ENCODE assay signal across 36 cellular contexts in the genomic region with DNA sequence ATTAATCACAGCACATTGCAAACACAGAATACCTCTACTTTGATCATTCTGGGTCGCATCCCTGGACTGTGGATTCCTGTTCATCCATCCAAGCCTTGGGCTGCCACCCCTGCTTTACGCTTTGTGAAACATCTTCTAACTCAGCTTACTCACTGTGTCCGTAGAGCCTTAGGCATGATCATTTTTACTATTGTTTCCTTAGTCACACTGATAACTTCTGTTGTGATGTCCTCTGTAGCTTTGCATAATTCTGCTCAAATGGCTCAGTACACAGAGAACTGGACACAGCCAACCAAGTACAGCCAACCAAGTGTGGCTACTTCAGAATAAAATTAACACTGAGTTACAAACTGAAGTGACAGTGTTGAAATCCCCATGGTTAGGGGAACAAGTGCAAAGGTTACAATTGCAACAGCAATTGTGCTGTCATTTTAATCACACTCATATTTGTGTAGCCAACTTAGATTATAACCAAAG. TPM values are rescaled to one million over a fixed set of nuclear protein-coding genes. Genes with fewer than 3 reads are reported as not detected.
A peak's percentile ranks its signal among the peaks of the same experiment; 100 is the strongest.
DNase-seq lines count a peak whose midpoint lies in the region; ATAC-seq, FAIRE-seq and TF ChIP-seq lines count a peak whose summit lies in the region.
"Had no signal": no experiment of that assay in that cellular context is flagged by ENCODE, and none has a peak within 500 bp of the region (broad histone marks: within the 10 kb centered on the region; RNA-seq: fewer than 3 reads in every experiment).

No MANE protein-coding gene starts in this region.

- no peak overlapping the region for H3K4me2 ChIP-seq in endothelial cell of umbilical vein (ENCODE audit: insufficient read depth, low read length)
- H3K4me2 ChIP-seq in HepG2 (ENCODE audit: low read depth, low read length) = peak overlapping the region; percentile 21
- H3K4me2 ChIP-seq in mesendoderm (ENCODE audit: low read length) = no peak overlapping the region

- DNase-seq in Caco-2 (no peak), MV-4-11 (lab: John Stamatoyannopoulos, UW) (peak; percentile 38), endothelial cell of umbilical vein (ENCODE audit: low read depth, low spot score) (no peak), HepG2 (ENCODE audit: low spot score) (peak; percentile 47), foreskin keratinocyte (no peak), NCI-H2107 (lab: John Stamatoyannopoulos, UW) (no peak), mesendoderm (no peak)
- DNase-seq: activated CD4-positive, alpha-beta T cell treated with anti-CD3 and anti-CD28 coated beads, Interleukin-2, amount 50 U/mL, for 4 hours; adrenal gland; DMS79 treated with DMSO at 0.1 percent for 48 hours; KBM-7; left cardiac atrium; NCI-H1417; NCI-H2081; NCI-H2227 treated with DMSO at 0.1 percent for 48 hours; NCI-H82; stimulated activated CD4-positive, alpha-beta T cell treated with anti-CD3 and anti-CD28 coated beads, Interleukin-2, amount 100 ng/mL, for 24 hours; stimulated activated CD8-positive, alpha-beta memory T cell treated with anti-CD3 and anti-CD28 coated beads, Interleukin-4, amount 100 ng/mL, for 48 hours; stimulated activated naive CD8-positive, alpha-beta T cell treated with anti-CD3 and anti-CD28 coated beads, Interleukin-15, amount 100 ng/mL, for 72 hours; T-helper 1 cell had no signal

- H3K27ac ChIP-seq in endothelial cell of umbilical vein (ENCODE audit: insufficient read depth, low read depth, low read length) (peak overlapping the region; percentile 7), HepG2 (ENCODE audit: extremely low read length, insufficient read depth, low read length) (no peak overlapping the region), foreskin keratinocyte (no peak overlapping the region), mesendoderm (ENCODE audit: low read depth, low read length) (no peak overlapping the region)
- H3K27ac ChIP-seq: adrenal gland, parathyroid adenoma, right atrium auricular region, SK-N-MC, thoracic aorta had no signal

- no peak overlapping the region for H2BK15ac ChIP-seq in mesendoderm (replicated peaks; ENCODE audit: low read depth)

- H3K4me3 Mint-ChIP-seq in Caco-2 (ENCODE audit: unreplicated experiment) = peak overlapping the region; percentile 35
- H3K4me3 Mint-ChIP-seq: activated naive CD4-positive, alpha-beta T cell treated with anti-CD3 and anti-CD28 coated beads, Interleukin-2, amount 10 ng/mL, durations not matched to agents 7 days and 5 days; brain; CD14-positive monocyte; dendritic cell treated with granulocyte-macrophage colony-stimulating factor and Interleukin-4, amounts not matched to agents 40 ng/mL and 50 ng/mL, for 4 days; memory B cell; neural crest cell; stimulated activated naive CD8-positive, alpha-beta T cell treated with anti-CD3 and anti-CD28 coated beads, Interleukin-15, amount 100 ng/mL, for 72 hours had no signal

- H3K9me3 Mint-ChIP-seq in Caco-2 (ENCODE audit: unreplicated experiment) = peaks cover 11% of the 10 kb centered on the region
- H3K9me3 Mint-ChIP-seq: brain; dendritic cell treated with granulocyte-macrophage colony-stimulating factor and Interleukin-4, amounts not matched to agents 40 ng/mL and 50 ng/mL, for 4 days; memory B cell; neural crest cell had no signal

- H2BK120ac ChIP-seq in mesendoderm (ENCODE audit: low read depth, low read length) = no peak overlapping the region

- H3K27me3 ChIP-seq in Caco-2 (replicated peaks; ENCODE audit: control insufficient read depth, insufficient read depth, low read length) (no peaks in the 10 kb centered on the region), endothelial cell of umbilical vein (ENCODE audit: control insufficient read depth in 2 of 2, insufficient read depth in 2 of 2, low read length in 2 of 2) (no peaks in the 10 kb centered on the region), HepG2 (ENCODE audit: control insufficient read depth in 1 of 2, insufficient read depth in 2 of 2, low read length in 2 of 2) (0 out of 5 replicates have a peak, but pooled peaks cover 0 to 14% of the 10 kb centered on the region in 2 experiments), foreskin keratinocyte (no peaks in the 10 kb centered on the region), mesendoderm (ENCODE audit: insufficient read depth, low read length, poor library complexity) (no peaks in the 10 kb centered on the region)
- H3K27me3 ChIP-seq: MG63, right atrium auricular region had no signal

- H2AFZ ChIP-seq in endothelial cell of umbilical vein (ENCODE audit: low read depth, low read length) (no peak overlapping the region), HepG2 (ENCODE audit: low read length) (no peak overlapping the region)
- H2AFZ ChIP-seq: parathyroid adenoma had no signal

- TF ChIP-seq RAD21 in HepG2 (CRISPR knock-in tag; IDR thresholded peaks at IDR 0.05) = no peak

- BruUV-seq in Caco-2 (replicated peaks; lab: Mats Ljungman, UMichigan) = no TSS peak
- BruUV-seq in endothelial cell of umbilical vein (replicated peaks; lab: Mats Ljungman, UMichigan) = no TSS peak
- BruUV-seq in HepG2 (replicated peaks; lab: Mats Ljungman, UMichigan) = no TSS peak

- WGBS in HepG2 (ENCODE audit: low lambda C conversion rate) = 6% methylated on average over 3 of the region's 3 CpGs
- WGBS in mesendoderm (ENCODE audit: extremely low coverage, insufficient coverage, low lambda C conversion rate) = no CpG with 5 or more reads among the region's 3 CpGs

- TF ChIP-seq CTCF in Caco-2 (IDR thresholded peaks at IDR 0.05; ENCODE audit: insufficient read depth in 1 of 2, low read depth in 1 of 2, low read length in 1 of 2, severe bottlenecking in 1 of 2, unreplicated experiment in 1 of 2) = no peak
- no peak for TF ChIP-seq CTCF in endothelial cell of umbilical vein (IDR thresholded peaks at IDR 0.05; ENCODE audit: extremely low read depth in 1 of 2, insufficient read depth in 1 of 2, low read depth in 1 of 2, low read length in 2 of 2)
- TF ChIP-seq CTCF in HepG2 (CRISPR knock-in tag; IDR thresholded peaks at IDR 0.05) = no peak
- TF ChIP-seq CTCF in foreskin keratinocyte (conservative IDR thresholded peaks at IDR 0.05) = no peak

- no peak overlapping the region for H2AK5ac ChIP-seq in mesendoderm (ENCODE audit: low read length)

- CTCF ChIA-PET in Caco-2 (lab: Charles Lee) (interaction anchor here (0.6 to 1.2 kb wide), 3 partner anchors 17 to 217 kb away, joined by 3 to 5 read pairs (median 4); no protein-coding TSS in a partner anchor), endothelial cell of umbilical vein (lab: Charles Lee) (interaction anchor here (2.0 kb wide), 1 partner anchor 24 kb away, joined by 7 read pairs; no protein-coding TSS in a partner anchor), HepG2 (lab: Yijun Ruan, JAX; ENCODE audit: low intra/inter-chr PET ratio, low total read pairs) (no interaction called here)

- H3K4me3 ChIP-seq in Caco-2 (ENCODE audit: low read depth, low read length) (no peak overlapping the region), endothelial cell of umbilical vein (replicated peaks in 1 of 3; ENCODE audit: insufficient read depth in 1 of 3, low read depth in 1 of 3, low read length in 3 of 3) (no peak overlapping the region), HepG2 (replicated peaks in 1 of 3; ENCODE audit: insufficient read depth in 1 of 3, low read depth in 2 of 3, low read length in 3 of 3) (no peak overlapping the region), mesendoderm (ENCODE audit: low read length) (no peak overlapping the region)
- H3K4me3 ChIP-seq: adrenal gland, MG63, right atrium auricular region, SK-N-MC, thoracic aorta had no signal

- H3K18ac ChIP-seq in mesendoderm (ENCODE audit: low read length) = no peak overlapping the region

- no peak overlapping the region for H2BK5ac ChIP-seq in mesendoderm (ENCODE audit: low read length)

- H3K36me3 ChIP-seq in Caco-2 (ENCODE audit: control insufficient read depth, insufficient read depth, low read length) (no peaks in the 10 kb centered on the region), endothelial cell of umbilical vein (ENCODE audit: control insufficient read depth in 2 of 2, extremely low read depth in 1 of 2, insufficient read depth in 2 of 2, low read length in 2 of 2) (no peaks in the 10 kb centered on the region), HepG2 (replicated peaks in 1 of 2; ENCODE audit: control insufficient read depth in 1 of 2, insufficient read depth in 2 of 2, low read length in 2 of 2) (no peaks in the 10 kb centered on the region), mesendoderm (ENCODE audit: control insufficient read depth, insufficient read depth, low read length) (no peaks in the 10 kb centered on the region)
- H3K36me3 ChIP-seq: adrenal gland, MG63, right atrium auricular region, thoracic aorta had no signal

- no peak for FAIRE-seq in endothelial cell of umbilical vein (lab: Jason Lieb, UNC)
- no peak for FAIRE-seq in HepG2 (lab: Jason Lieb, UNC)
- FAIRE-seq: A204.1, frontal cortex, HTR-8/SVneo, urothelium cell line had no signal

- peaks cover 10% of the 10 kb centered on the region for H3K36me3 Mint-ChIP-seq in Caco-2 (ENCODE audit: insufficient read depth, unreplicated experiment)
- H3K36me3 Mint-ChIP-seq: brain, CD14-positive monocyte, memory B cell had no signal

- dilution Hi-C loops in endothelial cell of umbilical vein (cut with MboI; ENCODE audit: extremely low pct_ligation_motif_present, low sequenced_read_pairs) = no loop called here

- H3K4me1 ChIP-seq in Caco-2 = peaks cover 39% of the 10 kb centered on the region
- H3K4me1 ChIP-seq in endothelial cell of umbilical vein (ENCODE audit: control insufficient read depth, extremely low read depth, insufficient read depth, low read length) = peaks cover 30% of the 10 kb centered on the region
- H3K4me1 ChIP-seq in HepG2 (ENCODE audit: insufficient read depth, low read length) = peaks cover 46% of the 10 kb centered on the region
- peaks cover 34% of the 10 kb centered on the region for H3K4me1 ChIP-seq in foreskin keratinocyte
- no peaks in the 10 kb centered on the region for H3K4me1 ChIP-seq in mesendoderm (ENCODE audit: control insufficient read depth, low read depth, low read length)
- H3K4me1 ChIP-seq: adrenal gland, parathyroid adenoma, right atrium auricular region had no signal

- H3K27ac Mint-ChIP-seq in Caco-2 (ENCODE audit: unreplicated experiment) = peak overlapping the region; percentile 90
- H3K27ac Mint-ChIP-seq: activated naive CD4-positive, alpha-beta T cell treated with anti-CD3 and anti-CD28 coated beads, Interleukin-2, amount 10 ng/mL, durations not matched to agents 7 days and 5 days; CD14-positive monocyte; dendritic cell treated with granulocyte-macrophage colony-stimulating factor and Interleukin-4, amounts not matched to agents 40 ng/mL and 50 ng/mL, for 4 days; memory B cell; stimulated activated naive CD8-positive, alpha-beta T cell treated with anti-CD3 and anti-CD28 coated beads, Interleukin-15, amount 100 ng/mL, for 72 hours had no signal

- H3K79me2 ChIP-seq in endothelial cell of umbilical vein (ENCODE audit: control insufficient read depth, insufficient read depth, low read length) = no peaks in the 10 kb centered on the region
- H3K79me2 ChIP-seq in HepG2 (ENCODE audit: insufficient read depth, low read length) = no peaks in the 10 kb centered on the region
- H3K79me2 ChIP-seq in mesendoderm (ENCODE audit: control insufficient read depth, insufficient read depth, low read length) = no peaks in the 10 kb centered on the region
- H3K79me2 ChIP-seq: parathyroid adenoma had no signal

- TF ChIP-seq EP300 in HepG2 (IDR thresholded peaks at IDR 0.05; ENCODE audit: low read depth in 2 of 2, low read length in 2 of 2) (no peak), HepG2 (CRISPR knock-in tag; IDR thresholded peaks at IDR 0.05; ENCODE audit: borderline replicate concordance) (no peak)

- no peak overlapping the region for H4K8ac ChIP-seq in mesendoderm (ENCODE audit: low read depth, low read length)

- H4K5ac ChIP-seq in mesendoderm (ENCODE audit: low read length) = no peak overlapping the region

- POLR2A ChIA-PET in Caco-2 (lab: Charles Lee) (interaction anchor here (1.2 kb wide), 1 partner anchor 8 kb away, joined by 4 read pairs; no protein-coding TSS in a partner anchor), endothelial cell of umbilical vein (lab: Charles Lee) (interaction anchor here (0.7 kb wide), 1 partner anchor 18 kb away, joined by 4 read pairs; no protein-coding TSS in a partner anchor), HepG2 (lab: Yijun Ruan, JAX) (interaction anchor here (0.9 to 3.6 kb wide), 2 partner anchors 9 to 76 kb away, joined by 4 to 21 read pairs; a partner anchor contains a TSS)

- ATAC-seq in HepG2 = peak; percentile 69
- no peak for ATAC-seq in HG03108 (IDR thresholded peaks at IDR 0.05; ENCODE audit: unreplicated experiment)
- no peak for ATAC-seq in foreskin keratinocyte
- ATAC-seq: left cardiac atrium; stimulated activated naive CD8-positive, alpha-beta T cell treated with anti-CD3 and anti-CD28 coated beads, Interleukin-15, amount 100 ng/mL, for 72 hours had no signal

- H3K4ac ChIP-seq in mesendoderm (ENCODE audit: low read depth, low read length) = no peak overlapping the region

- in situ Hi-C loops in HepG2 (cut with HindIII; ENCODE audit: extremely low pct_ligation_motif_present, low pct_unique_long_range_greater_than_20kb) = no loop called here

- no peaks in the 10 kb centered on the region for H3K27me3 Mint-ChIP-seq in Caco-2 (ENCODE audit: insufficient read depth, unreplicated experiment)
- H3K27me3 Mint-ChIP-seq: stimulated activated naive CD8-positive, alpha-beta T cell treated with anti-CD3 and anti-CD28 coated beads, Interleukin-15, amount 100 ng/mL, for 72 hours had no signal

- H3K79me1 ChIP-seq in mesendoderm (ENCODE audit: low read length) = no peaks in the 10 kb centered on the region

- H3K9me3 ChIP-seq in Caco-2 (peaks cover 6% of the 10 kb centered on the region; the same call in 1 of the 2 replicates), endothelial cell of umbilical vein (replicated peaks; ENCODE audit: control insufficient read depth, insufficient read depth, low read length) (peaks cover 4% of the 10 kb centered on the region), HepG2 (ENCODE audit: low read length) (no peaks in the 10 kb centered on the region)
- H3K9me3 ChIP-seq: adrenal gland, right atrium auricular region, thoracic aorta had no signal

- H4K20me1 ChIP-seq in endothelial cell of umbilical vein (replicated peaks; ENCODE audit: control insufficient read depth, extremely low read depth, insufficient read depth, low read length) (no peaks in the 10 kb centered on the region), HepG2 (ENCODE audit: insufficient read depth, low read length) (no peaks in the 10 kb centered on the region)

- intact Hi-C loops in Caco-2 (cut with micrococcal nuclease; ENCODE audit: unreplicated experiment) (no loop called here), endothelial cell of umbilical vein (cut with micrococcal nuclease) (no loop called here), HepG2 (cut with micrococcal nuclease; ENCODE audit: unreplicated experiment) (loop anchor here (2.0 kb wide), 1 partner anchor 13 kb away; no protein-coding TSS in a partner anchor)

- no peak overlapping the region for H3K56ac ChIP-seq in mesendoderm (ENCODE audit: low read length)

- H3K23ac ChIP-seq in mesendoderm (ENCODE audit: low read length) = no peak overlapping the region

- TF ChIP-seq POLR2A in endothelial cell of umbilical vein (IDR thresholded peaks at IDR 0.05; ENCODE audit: low read depth, low read length) = no peak
- no peak for TF ChIP-seq POLR2A in HepG2 (IDR thresholded peaks at IDR 0.05; ENCODE audit: insufficient read depth in 1 of 2, low read depth in 2 of 2, low read length in 2 of 2)

- no peaks in the 10 kb centered on the region for H3K9me1 ChIP-seq in endothelial cell of umbilical vein (replicated peaks; ENCODE audit: control insufficient read depth, extremely low read depth, insufficient read depth, low read length)

- H3K9ac ChIP-seq in endothelial cell of umbilical vein (replicated peaks; ENCODE audit: extremely low read depth, insufficient read depth, low read length) = no peak overlapping the region
- H3K9ac ChIP-seq in HepG2 (ENCODE audit: insufficient read depth, low read depth, low read length) = no peak overlapping the region
- H3K9ac ChIP-seq in mesendoderm (ENCODE audit: low read length) = no peak overlapping the region
- H3K9ac ChIP-seq: parathyroid adenoma had no signal

- peaks cover 28% of the 10 kb centered on the region for H3K4me1 Mint-ChIP-seq in Caco-2 (ENCODE audit: low read depth, unreplicated experiment)
- H3K4me1 Mint-ChIP-seq: brain, neural crest cell had no signal

RNA-seq across cellular contexts. Expression of a gene that starts 8.6 kb away (rescaled TPM):
- 220 and 228 TPM in 2 replicates for total RNA-seq in Caco-2 (2022)
- 968 and 982 TPM in 2 replicates for total RNA-seq in endothelial cell of umbilical vein
- 1,861 and 1,972 TPM in 2 replicates for polyA plus RNA-seq in endothelial cell of umbilical vein
- polyA plus RNA-seq in endothelial cell of umbilical vein (2011; cell fraction: cytosol; rRNA removed) = 1,632 and 1,874 TPM in 2 replicates
- polyA plus RNA-seq in endothelial cell of umbilical vein (2011; cell fraction: nucleus; rRNA removed) = 571 and 678 TPM in 2 replicates
- polyA plus RNA-seq in endothelial cell of umbilical vein (2012) = 1,466 and 1,504 TPM in 2 replicates
- 1,622 and 1,688 TPM in 2 replicates for polyA minus RNA-seq in endothelial cell of umbilical vein
- 59.7 TPM for polyA minus RNA-seq in endothelial cell of umbilical vein (2011; cell fraction: cytosol; rRNA and poly(A)+ RNA removed)
- 209 and 300 TPM in 2 replicates for polyA minus RNA-seq in endothelial cell of umbilical vein (2011; cell fraction: nucleus; rRNA and poly(A)+ RNA removed)
- 119 and 188 TPM in 2 replicates for total RNA-seq in HepG2 (2016; rRNA removed; fragmentation: Illumina TruSeq; extraction: Trizol)
- total RNA-seq in HepG2 (2016; cell fraction: cytosol; rRNA removed; fragmentation: Illumina TruSeq; extraction: Trizol; ENCODE audit: low read depth) = 32.5 and 44.9 TPM in 2 replicates
- total RNA-seq in HepG2 (2016; cell fraction: insoluble cytoplasmic fraction; rRNA removed; fragmentation: Illumina TruSeq; extraction: Trizol) = 120 and 187 TPM in 2 replicates
- 119 and 132 TPM in 2 replicates for total RNA-seq in HepG2 (2016; cell fraction: membrane; rRNA removed; fragmentation: Illumina TruSeq; extraction: Trizol)
- 70.0 and 93.2 TPM in 2 replicates for total RNA-seq in HepG2 (2016; cell fraction: nucleus; rRNA removed; fragmentation: Illumina TruSeq; extraction: Trizol)
- polyA plus RNA-seq in HepG2 (2011; rRNA removed) = 436 and 468 TPM in 2 replicates
- 445 and 560 TPM in 2 replicates for polyA plus RNA-seq in HepG2 (2011; cell fraction: cytosol; rRNA removed)
- polyA plus RNA-seq in HepG2 (2011; cell fraction: nucleus; rRNA removed) = 139 and 210 TPM in 2 replicates
- 286 and 329 TPM in 2 replicates for polyA plus RNA-seq in HepG2 (2012)
- 115 and 137 TPM in 2 replicates for polyA plus RNA-seq in HepG2 (2016; cell fraction: cytosol; fragmentation: Illumina TruSeq; extraction: Trizol; ENCODE audit: low read depth)
- polyA plus RNA-seq in HepG2 (2016; cell fraction: insoluble cytoplasmic fraction; fragmentation: Illumina TruSeq; extraction: Trizol; ENCODE audit: low read depth) = 594 and 645 TPM in 2 replicates
- 321 and 333 TPM in 2 replicates for polyA plus RNA-seq in HepG2 (2016; cell fraction: membrane; fragmentation: Illumina TruSeq; extraction: Trizol; ENCODE audit: low read depth)
- polyA plus RNA-seq in HepG2 (2016; cell fraction: nucleus; fragmentation: Illumina TruSeq; extraction: Trizol; ENCODE audit: insufficient read depth, low read depth) = 249 and 270 TPM in 2 replicates
- 241 and 466 TPM in 2 replicates for polyA minus RNA-seq in HepG2 (2011; rRNA and poly(A)+ RNA removed; ENCODE audit: low replicate concordance)
- 119 and 130 TPM in 2 replicates for polyA minus RNA-seq in HepG2 (2011; cell fraction: cytosol; rRNA and poly(A)+ RNA removed)
- 63.7 and 102 TPM in 2 replicates for polyA minus RNA-seq in HepG2 (2011; cell fraction: nucleus; rRNA and poly(A)+ RNA removed)
- 316 and 364 TPM in 2 replicates for total RNA-seq in foreskin keratinocyte
- polyA plus RNA-seq in foreskin keratinocyte = 526 and 553 TPM in 2 replicates
- polyA plus RNA-seq in mesendoderm (2013, experiment 1 of 2) = 234 TPM
- 233 TPM for polyA plus RNA-seq in mesendoderm (2013, experiment 2 of 2)

Comparison
In these comparisons a context has a peak if more than half of its experiments do, and no peak if none do; other contexts are left out.
1. DNase-seq: peak in MV-4-11 (single experiment) and HepG2 (single experiment); none in Caco-2 (0 of 2), endothelial cell of umbilical vein (single experiment), foreskin keratinocyte (0 of 2), NCI-H2107 (single experiment) and mesendoderm (single experiment).